23 cellular contexts compared by ENCODE assay signal in the genomic region with DNA sequence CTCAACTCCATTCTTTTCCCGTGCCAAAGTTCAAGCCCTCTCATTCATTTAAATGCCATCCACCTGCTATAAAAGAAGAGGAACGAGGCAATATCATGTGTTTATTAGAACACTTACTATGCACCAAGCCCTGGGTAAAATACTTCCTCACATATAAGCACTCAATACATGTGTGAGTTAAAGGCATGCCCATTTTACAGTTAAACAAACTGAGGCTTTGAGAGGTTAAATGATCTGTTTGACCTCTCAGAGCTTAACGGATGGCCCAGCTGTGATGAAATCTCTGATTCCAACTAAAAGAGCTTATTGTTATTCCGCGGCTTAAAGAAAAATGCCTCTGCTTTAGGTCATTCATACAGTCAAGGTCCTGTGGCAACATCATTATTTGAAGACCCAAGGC.
"Had no signal": no experiment of that assay in that cellular context is flagged by ENCODE, and none has a peak within 500 bp of the region (broad histone marks: within the 10 kb centered on the region; RNA-seq: fewer than 3 reads in every experiment).

No MANE protein-coding gene starts in this region.

- H3K36me3 Mint-ChIP-seq: immature natural killer cell; natural killer cell; neural progenitor cell; stimulated activated effector memory CD8-positive, alpha-beta T cell treated with anti-CD3 and anti-CD28 coated beads, Interleukin-12 subunit alpha, Interleukin-12 subunit beta, amount 100 ng/mL, for 72 hours; type B pancreatic cell had no signal

- H3K9me3 ChIP-seq: lower lobe of right lung, testis, tibial artery had no signal

- H3K9ac ChIP-seq: neural progenitor cell, parathyroid adenoma had no signal

- H3K27me3 Mint-ChIP-seq: progenitor cell of endocrine pancreas, type B pancreatic cell had no signal

- H3K27ac ChIP-seq: dorsolateral prefrontal cortex, lower lobe of right lung, neural progenitor cell, parathyroid adenoma, testis, tibial artery had no signal

- H3K4me1 ChIP-seq: lower lobe of right lung, neural progenitor cell, parathyroid adenoma, testis, tibial artery had no signal

- H3K4me3 Mint-ChIP-seq: immature natural killer cell; natural killer cell; neural progenitor cell; stimulated activated effector memory CD8-positive, alpha-beta T cell treated with anti-CD3 and anti-CD28 coated beads, Interleukin-12 subunit alpha, Interleukin-12 subunit beta, amount 100 ng/mL, for 72 hours; type B pancreatic cell had no signal

- H3K79me2 ChIP-seq: parathyroid adenoma had no signal

- H2AFZ ChIP-seq: neural progenitor cell, parathyroid adenoma had no signal

- DNase-seq: dorsolateral prefrontal cortex; effector CD4-positive, alpha-beta T cell; hypothalamus; immature natural killer cell; kidney glomerular epithelial cell; left ventricle myocardium superior; lower lobe of right lung; natural killer cell; stimulated activated CD4-positive, alpha-beta T cell treated with anti-CD3 and anti-CD28 coated beads, Interleukin-12 subunit alpha, Interleukin-12 subunit beta, amount 100 ng/mL, for 4 hours; stimulated activated CD4-positive, alpha-beta T cell treated with anti-CD3 and anti-CD28 coated beads, Interleukin-1b, Interleukin-23, amount 100 ng/mL, for 48 hours; stimulated activated CD4-positive, alpha-beta T cell treated with anti-CD3 and anti-CD28 coated beads, Interleukin-4, amount 100 ng/mL, for 24 hours; stimulated activated naive CD4-positive, alpha-beta T cell treated with Interleukin-2 at 50 U/mL for 16 hours; substantia nigra; testis; tibial artery had no signal

- H3K27ac Mint-ChIP-seq: immature natural killer cell; natural killer cell; neural progenitor cell; progenitor cell of endocrine pancreas; stimulated activated effector memory CD8-positive, alpha-beta T cell treated with anti-CD3 and anti-CD28 coated beads, Interleukin-12 subunit alpha, Interleukin-12 subunit beta, amount 100 ng/mL, for 72 hours; type B pancreatic cell had no signal

- H3K4me1 Mint-ChIP-seq: immature natural killer cell; natural killer cell; stimulated activated effector memory CD8-positive, alpha-beta T cell treated with anti-CD3 and anti-CD28 coated beads, Interleukin-12 subunit alpha, Interleukin-12 subunit beta, amount 100 ng/mL, for 72 hours had no signal

- H3K9me3 Mint-ChIP-seq: immature natural killer cell; natural killer cell; neural progenitor cell; stimulated activated effector memory CD8-positive, alpha-beta T cell treated with anti-CD3 and anti-CD28 coated beads, Interleukin-12 subunit alpha, Interleukin-12 subunit beta, amount 100 ng/mL, for 72 hours; type B pancreatic cell had no signal

- FAIRE-seq: frontal cortex had no signal

- H3K4me2 ChIP-seq: neural progenitor cell, smooth muscle cell had no signal

- H3K27me3 ChIP-seq: neural progenitor cell, testis, tibial artery had no signal

- ATAC-seq: left ventricle myocardium superior; lower lobe of right lung; natural killer cell; sciatic nerve; stimulated activated effector memory CD8-positive, alpha-beta T cell treated with anti-CD3 and anti-CD28 coated beads, Interleukin-12 subunit alpha, Interleukin-12 subunit beta, amount 100 ng/mL, for 72 hours had no signal

- H3K36me3 ChIP-seq: lower lobe of right lung, neural progenitor cell, tibial artery had no signal

- H3K4me3 ChIP-seq: dorsolateral prefrontal cortex, lower lobe of right lung, neural progenitor cell, smooth muscle cell, testis, tibial artery had no signal
